Comparison of ENCODE assay signal across 10 cellular contexts in the genomic region with DNA sequence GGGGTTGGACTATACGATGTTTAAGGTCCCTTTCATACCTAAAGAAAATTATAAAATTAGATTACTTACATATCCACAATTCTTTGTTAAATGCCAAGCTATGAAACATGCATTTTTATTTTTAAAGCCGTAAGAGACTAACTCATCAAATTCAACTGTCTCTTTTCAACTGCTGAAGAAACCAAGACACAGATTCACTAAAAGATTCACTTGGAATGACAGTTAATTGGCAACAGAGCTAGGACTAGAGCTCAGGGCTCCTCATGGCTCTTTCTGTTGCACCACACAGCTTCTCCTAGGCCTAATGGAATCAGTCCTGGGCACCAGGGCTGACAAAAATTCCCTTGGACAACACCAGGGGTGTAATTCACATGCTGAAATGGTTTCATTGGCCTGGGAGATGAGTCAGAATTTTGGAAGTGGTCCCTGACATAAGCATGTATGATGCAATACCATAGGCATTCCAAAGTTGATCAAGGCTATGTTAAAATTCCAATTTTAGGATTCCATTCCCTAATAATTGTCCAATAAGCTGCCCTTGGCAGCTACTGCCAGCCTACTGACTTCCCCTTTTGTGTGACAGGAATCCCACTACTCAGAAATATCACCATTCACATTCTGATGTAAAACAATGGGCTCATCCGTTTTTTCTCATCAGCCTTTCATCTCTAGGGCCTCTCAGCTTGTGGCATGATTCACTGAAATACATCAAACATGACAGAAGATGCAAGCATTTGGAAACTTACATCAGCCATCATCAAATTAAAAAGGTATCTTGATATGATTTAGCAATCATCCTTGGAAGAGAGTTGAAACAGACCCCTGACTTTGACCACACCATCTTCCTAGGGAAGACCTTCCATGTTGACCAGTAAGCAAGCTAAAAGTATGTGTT. TPM values are rescaled to one million over a fixed set of nuclear protein-coding genes. Genes with fewer than 3 reads are reported as not detected.
DNase-seq lines count a peak whose midpoint lies in the region; ATAC-seq and TF ChIP-seq lines count a peak whose summit lies in the region.
"Had no signal": no experiment of that assay in that cellular context is flagged by ENCODE, and none has a peak within 500 bp of the region (broad histone marks: within the 10 kb centered on the region; RNA-seq: fewer than 3 reads in every experiment).

No MANE protein-coding gene starts in this region.

- H3K36me3 ChIP-seq in HUES6 (ENCODE audit: control insufficient read depth, insufficient read depth, low read length) (no peaks in the 10 kb centered on the region), Peyer's patch (no peaks in the 10 kb centered on the region)

- H3K27ac ChIP-seq in HUES6 (ENCODE audit: low read depth, low read length) (peak overlapping the region; percentile 67), Peyer's patch (no peak overlapping the region)

- H3K4me3 ChIP-seq in AG09309 (ENCODE audit: control insufficient read depth, low read depth, low read length) = no peak overlapping the region
- H3K4me3 ChIP-seq in HUES6 (ENCODE audit: low read depth, low read length) = no peak overlapping the region
- H3K4me3 ChIP-seq in astrocyte of the spinal cord (ENCODE audit: low read depth, low read length) = no peak overlapping the region
- H3K4me3 ChIP-seq in Peyer's patch = no peak overlapping the region

- peak overlapping the region; percentile 60 for H3K9ac ChIP-seq in HUES6 (ENCODE audit: low read length)

- TF ChIP-seq POLR2A in Peyer's patch (IDR thresholded peaks at IDR 0.05) = no peak

- peak; percentile 84 for DNase-seq in AG09309 (ENCODE audit: low read depth)
- DNase-seq in astrocyte of the spinal cord (ENCODE audit: low read depth, low spot score) = peak; percentile 88
- peak; percentile 82 for DNase-seq in kidney tubule cell (ENCODE audit: low spot score)
- no peak for DNase-seq in Peyer's patch
- DNase-seq: GDM1, KBM-7 had no signal

- TF ChIP-seq CTCF in AG09309 (IDR thresholded peaks at IDR 0.05; ENCODE audit: control insufficient read depth, insufficient read depth, low read depth, low read length, missing control alignments) = peak; percentile 33
- peak; percentile 17 for TF ChIP-seq CTCF in astrocyte of the spinal cord (IDR thresholded peaks at IDR 0.05; ENCODE audit: low read depth, low read length)
- no peak for TF ChIP-seq CTCF in Peyer's patch (IDR thresholded peaks at IDR 0.05)

- H3K9me3 ChIP-seq in HUES6 (ENCODE audit: control insufficient read depth, insufficient read depth, low read depth, low read length) = peaks cover 3% of the 10 kb centered on the region; the same call in 1 of the 2 replicates
- no peaks in the 10 kb centered on the region for H3K9me3 ChIP-seq in Peyer's patch

- H3K27me3 ChIP-seq in HUES6 (ENCODE audit: control insufficient read depth, insufficient read depth, low read length) = no peaks in the 10 kb centered on the region
- no peaks in the 10 kb centered on the region for H3K27me3 ChIP-seq in Peyer's patch

- ATAC-seq in GM21423 (IDR thresholded peaks at IDR 0.05; ENCODE audit: unreplicated experiment) = no peak
- ATAC-seq in HG03095 (IDR thresholded peaks at IDR 0.05; ENCODE audit: unreplicated experiment) = no peak
- no peak for ATAC-seq in HG02571 (IDR thresholded peaks at IDR 0.05; ENCODE audit: unreplicated experiment)

- H3K4me1 ChIP-seq in HUES6 (ENCODE audit: control insufficient read depth, insufficient read depth, low read length) = peaks cover 18% of the 10 kb centered on the region
- H3K4me1 ChIP-seq in Peyer's patch = no peaks in the 10 kb centered on the region

- in situ Hi-C loops in astrocyte of the spinal cord (cut with HindIII; ENCODE audit: low sequenced_read_pairs) = no loop called here

RNA-seq across cellular contexts. Expression of a gene that starts 54.2 kb away (rescaled TPM):
- not detected for total RNA-seq in Peyer's patch

Comparison
In these comparisons a context has a peak if more than half of its experiments do, and no peak if none do; other contexts are left out.
1. DNase-seq: peak in AG09309 (single experiment), astrocyte of the spinal cord (single experiment) and kidney tubule cell (single experiment); none in Peyer's patch (0 of 3).
2. CTCF ChIP-seq: peak in AG09309 (single experiment) and astrocyte of the spinal cord (single experiment); none in Peyer's patch (0 of 6).